ENCODE assay signal across 9 cellular contexts in the genomic region with DNA sequence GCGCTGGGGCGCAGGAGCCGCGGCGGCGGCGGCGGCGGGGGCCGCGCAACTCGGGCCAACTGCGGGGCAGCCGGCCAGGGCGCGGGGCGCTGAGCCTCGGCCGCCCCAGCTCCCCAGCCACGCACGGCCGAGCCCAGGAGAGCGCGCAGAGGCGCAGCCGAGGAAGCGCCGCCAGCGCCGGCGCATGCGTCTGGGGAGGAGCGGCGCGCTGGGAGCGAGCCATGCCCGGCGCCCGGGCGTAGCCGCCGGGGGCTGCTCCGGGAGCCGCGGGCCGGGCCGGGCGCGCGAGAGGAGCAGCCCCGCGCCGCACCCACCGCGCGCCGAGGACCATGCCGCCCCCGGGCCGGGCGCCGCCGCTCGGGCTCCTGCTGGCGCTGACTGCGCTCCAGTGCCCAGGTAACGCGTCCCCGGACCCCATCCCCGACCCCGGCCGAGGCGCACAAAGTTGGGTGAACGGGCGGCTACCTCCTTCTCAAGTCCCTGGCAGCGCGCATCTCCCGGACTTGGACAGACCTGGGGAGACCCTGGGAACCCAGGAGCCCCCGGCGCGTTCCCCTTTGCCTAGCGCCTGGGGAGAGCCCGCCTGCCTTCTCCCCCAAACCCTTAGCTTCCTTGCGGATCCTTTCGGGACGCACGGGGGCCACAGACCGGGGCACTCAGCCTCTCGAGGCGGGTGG. TPM values are rescaled to one million over a fixed set of nuclear protein-coding genes. Genes with fewer than 3 reads are reported as not detected.
A peak's percentile ranks its signal among the peaks of the same experiment; 100 is the strongest.
DNase-seq lines count a peak whose midpoint lies in the region; ATAC-seq and TF ChIP-seq lines count a peak whose summit lies in the region.
"Had no signal": no experiment of that assay in that cellular context is flagged by ENCODE, and none has a peak within 500 bp of the region (broad histone marks: within the 10 kb centered on the region; RNA-seq: fewer than 3 reads in every experiment).

No MANE protein-coding gene starts in this region.

- H3K27me3 ChIP-seq in HUES6 (ENCODE audit: control insufficient read depth, insufficient read depth, low read length) = peaks cover 89% of the 10 kb centered on the region

- H3K36me3 Mint-ChIP-seq in stimulated activated effector memory CD8-positive, alpha-beta T cell treated with anti-CD3 and anti-CD28 coated beads, Interleukin-12 subunit alpha, Interleukin-12 subunit beta, amount 100 ng/mL, for 72 hours = no peaks in the 10 kb centered on the region
- no peaks in the 10 kb centered on the region for H3K36me3 Mint-ChIP-seq in activated CD4-positive, alpha-beta memory T cell treated with anti-CD3 and anti-CD28 coated beads for 36 hours

- H3K9ac ChIP-seq in HUES6 (ENCODE audit: low read length) = no peak overlapping the region

- peak; percentile 63 for DNase-seq in NCI-H2171 (lab: John Stamatoyannopoulos, UW)
- DNase-seq in NCI-H2171 treated with DMSO at 0.1 percent for 48 hours (lab: John Stamatoyannopoulos, UW) = no peak
- DNase-seq in fibroblast of villous mesenchyme (ENCODE audit: low read depth) = peak; percentile 3
- DNase-seq in stimulated activated effector memory CD8-positive, alpha-beta T cell treated with anti-CD3 and anti-CD28 coated beads, Interleukin-12 subunit alpha, Interleukin-12 subunit beta, amount 100 ng/mL, for 72 hours (ENCODE audit: low spot score in 2 of 2) = no peak
- DNase-seq in SIG-M5 treated with dmso at 0.1 percent for 504 hours (lab: John Stamatoyannopoulos, UW; ENCODE audit: unreplicated experiment) = no peak
- no peak for DNase-seq in GM19238 (ENCODE audit: insufficient read length, low spot score)
- DNase-seq in activated CD4-positive, alpha-beta memory T cell treated with anti-CD3 and anti-CD28 coated beads for 36 hours = no peak

- no peak for TF ChIP-seq CTCF in fibroblast of villous mesenchyme (IDR thresholded peaks at IDR 0.05; ENCODE audit: insufficient read depth, low read depth, low read length)

- no peaks in the 10 kb centered on the region for H3K9me3 Mint-ChIP-seq in stimulated activated effector memory CD8-positive, alpha-beta T cell treated with anti-CD3 and anti-CD28 coated beads, Interleukin-12 subunit alpha, Interleukin-12 subunit beta, amount 100 ng/mL, for 72 hours
- no peaks in the 10 kb centered on the region for H3K9me3 Mint-ChIP-seq in activated CD4-positive, alpha-beta memory T cell treated with anti-CD3 and anti-CD28 coated beads for 36 hours

- H3K36me3 ChIP-seq in HUES6 (ENCODE audit: control insufficient read depth, insufficient read depth, low read length) = no peaks in the 10 kb centered on the region

- H3K4me3 ChIP-seq in HUES6 (ENCODE audit: low read depth, low read length) (peak overlapping the region; percentile 68), fibroblast of villous mesenchyme (ENCODE audit: low read depth, low read length) (peak overlapping the region; percentile 51)

- ATAC-seq in stimulated activated effector memory CD8-positive, alpha-beta T cell treated with anti-CD3 and anti-CD28 coated beads, Interleukin-12 subunit alpha, Interleukin-12 subunit beta, amount 100 ng/mL, for 72 hours = peak; percentile 31

- peaks cover 7% of the 10 kb centered on the region for H3K4me1 Mint-ChIP-seq in stimulated activated effector memory CD8-positive, alpha-beta T cell treated with anti-CD3 and anti-CD28 coated beads, Interleukin-12 subunit alpha, Interleukin-12 subunit beta, amount 100 ng/mL, for 72 hours
- H3K4me1 Mint-ChIP-seq in activated CD4-positive, alpha-beta memory T cell treated with anti-CD3 and anti-CD28 coated beads for 36 hours (ENCODE audit: low read depth) = peaks cover 3% of the 10 kb centered on the region

- H3K9me3 ChIP-seq in HUES6 (ENCODE audit: control insufficient read depth, insufficient read depth, low read depth, low read length) = no peaks in the 10 kb centered on the region

- no peak overlapping the region for H3K27ac ChIP-seq in HUES6 (ENCODE audit: low read depth, low read length)

- peak overlapping the region; percentile 34 for H3K4me3 Mint-ChIP-seq in stimulated activated effector memory CD8-positive, alpha-beta T cell treated with anti-CD3 and anti-CD28 coated beads, Interleukin-12 subunit alpha, Interleukin-12 subunit beta, amount 100 ng/mL, for 72 hours
- H3K4me3 Mint-ChIP-seq in activated CD4-positive, alpha-beta memory T cell treated with anti-CD3 and anti-CD28 coated beads for 36 hours = no peak overlapping the region

- H3K27me3 Mint-ChIP-seq in activated CD4-positive, alpha-beta memory T cell treated with anti-CD3 and anti-CD28 coated beads for 36 hours = peaks cover 54% of the 10 kb centered on the region

- peaks cover 52% of the 10 kb centered on the region for H3K4me1 ChIP-seq in HUES6 (ENCODE audit: control insufficient read depth, insufficient read depth, low read length)

- no peak overlapping the region for H3K27ac Mint-ChIP-seq in stimulated activated effector memory CD8-positive, alpha-beta T cell treated with anti-CD3 and anti-CD28 coated beads, Interleukin-12 subunit alpha, Interleukin-12 subunit beta, amount 100 ng/mL, for 72 hours
- no peak overlapping the region for H3K27ac Mint-ChIP-seq in activated CD4-positive, alpha-beta memory T cell treated with anti-CD3 and anti-CD28 coated beads for 36 hours

- POLR2A ChIA-PET in activated CD4-positive, alpha-beta memory T cell treated with anti-CD3 and anti-CD28 coated beads for 36 hours (lab: Charles Lee) = no interaction called here

- CTCF ChIA-PET in activated CD4-positive, alpha-beta memory T cell treated with anti-CD3 and anti-CD28 coated beads for 36 hours (lab: Charles Lee) = no interaction called here

- intact Hi-C loops in activated CD4-positive, alpha-beta memory T cell treated with anti-CD3 and anti-CD28 coated beads for 36 hours (cut with micrococcal nuclease) = loop anchor here (5.0 to 10.0 kb wide), 2 partner anchors 146 to 1688 kb away; no protein-coding TSS in a partner anchor

RNA-seq across cellular contexts. Expression of a gene that starts 0.4 kb away (rescaled TPM):
- total RNA-seq in fibroblast of villous mesenchyme = 5.5 and 10.4 TPM in 2 replicates
- total RNA-seq in activated CD4-positive, alpha-beta memory T cell treated with anti-CD3 and anti-CD28 coated beads for 36 hours = not detected
- total RNA-seq: T-helper 2 cell treated with Interferon-gamma antibody and Interleukin-4, amounts not matched to agents 100 ng/mL and 5 ng/mL, for 36 hours had no signal

Comparison
In these comparisons a context has a peak if more than half of its experiments do, and no peak if none do; other contexts are left out.
1. DNase-seq: peak in NCI-H2171 (single experiment) and fibroblast of villous mesenchyme (single experiment); none in NCI-H2171 treated with DMSO at 0.1 percent for 48 hours (single experiment), stimulated activated effector memory CD8-positive, alpha-beta T cell treated with anti-CD3 and anti-CD28 coated beads, Interleukin-12 subunit alpha, Interleukin-12 subunit beta, amount 100 ng/mL, for 72 hours (0 of 2), SIG-M5 treated with dmso at 0.1 percent for 504 hours (single experiment), GM19238 (single experiment) and activated CD4-positive, alpha-beta memory T cell treated with anti-CD3 and anti-CD28 coated beads for 36 hours (single experiment).